ENCODE assay signal across 34 cellular contexts in genomic region chr10:55002420-55002819, GRCh38.
"Had no signal": no experiment of that assay in that cellular context is flagged by ENCODE, and none has a peak within 500 bp of the region (broad histone marks: within the 10 kb centered on the region; RNA-seq: fewer than 3 reads in every experiment).

No MANE protein-coding gene starts in this region.

- H3K4me3 ChIP-seq: ascending aorta, body of pancreas, cardiac muscle cell had no signal

- H3K4me3 Mint-ChIP-seq: activated B cell treated with CpG ODN at 0.5 μM for 24 hours; activated CD4-positive, alpha-beta memory T cell treated with anti-CD3 and anti-CD28 coated beads for 36 hours; activated CD4-positive, alpha-beta T cell treated with anti-CD3 and anti-CD28 coated beads, Interleukin-2, amount 10 ng/mL, durations not matched to agents 24 days and 14 days; activated CD8-positive, alpha-beta T cell treated with anti-CD3 and anti-CD28 coated beads for 36 hours; activated naive CD4-positive, alpha-beta T cell treated with anti-CD3 and anti-CD28 coated beads, Interleukin-2, amount 10 ng/mL, durations not matched to agents 7 days and 5 days; activated naive CD4-positive, alpha-beta T cell treated with anti-CD3 and anti-CD28 coated beads, Interleukin-2, amount 50 U/mL, for 24 hours; activated naive CD8-positive, alpha-beta T cell; activated naive CD8-positive, alpha-beta T cell treated with anti-CD3 and anti-CD28 coated beads, Interleukin-2, amount 10 ng/mL, durations not matched to agents 7 days and 5 days; activated naive CD8-positive, alpha-beta T cell treated with anti-CD3 and anti-CD28 coated beads, Interleukin-2, amount 50 U/mL, for 24 hours; activated T-cell treated with anti-CD3 and anti-CD28 coated beads, Interleukin-2, amount 50 U/mL, for 4 hours; T-helper 1 cell treated with Interleukin-12 subunit alpha and Interleukin-12 subunit beta and Interleukin-4 antibody, amounts not matched to agents 30 μg/mL and 1 μg/mL, for 36 hours; T-helper 2 cell treated with Interferon-gamma antibody and Interleukin-4, amounts not matched to agents 5 μg/mL and 100 μg/mL, for 36 hours had no signal

- H3K9me3 ChIP-seq: ascending aorta, body of pancreas had no signal

- H3K27me3 Mint-ChIP-seq: activated B cell treated with CpG ODN at 0.5 μM for 24 hours; activated CD4-positive, alpha-beta memory T cell treated with anti-CD3 and anti-CD28 coated beads for 36 hours; activated CD4-positive, alpha-beta T cell treated with anti-CD3 and anti-CD28 coated beads, Interleukin-2, amount 10 ng/mL, durations not matched to agents 24 days and 14 days; activated CD8-positive, alpha-beta T cell treated with anti-CD3 and anti-CD28 coated beads for 36 hours; activated naive CD4-positive, alpha-beta T cell treated with anti-CD3 and anti-CD28 coated beads, Interleukin-2, amount 10 ng/mL, durations not matched to agents 7 days and 5 days; activated naive CD4-positive, alpha-beta T cell treated with anti-CD3 and anti-CD28 coated beads, Interleukin-2, amount 50 U/mL, for 24 hours; activated naive CD8-positive, alpha-beta T cell; activated naive CD8-positive, alpha-beta T cell treated with anti-CD3 and anti-CD28 coated beads, Interleukin-2, amount 10 ng/mL, durations not matched to agents 7 days and 5 days; activated naive CD8-positive, alpha-beta T cell treated with anti-CD3 and anti-CD28 coated beads, Interleukin-2, amount 50 U/mL, for 24 hours had no signal

- H3K27ac Mint-ChIP-seq: activated B cell treated with CpG ODN at 0.5 μM for 24 hours; activated CD4-positive, alpha-beta memory T cell treated with anti-CD3 and anti-CD28 coated beads for 36 hours; activated CD4-positive, alpha-beta T cell treated with anti-CD3 and anti-CD28 coated beads, Interleukin-2, amount 10 ng/mL, durations not matched to agents 24 days and 14 days; activated CD8-positive, alpha-beta T cell treated with anti-CD3 and anti-CD28 coated beads for 36 hours; activated naive CD4-positive, alpha-beta T cell treated with anti-CD3 and anti-CD28 coated beads, Interleukin-2, amount 10 ng/mL, durations not matched to agents 7 days and 5 days; activated naive CD4-positive, alpha-beta T cell treated with anti-CD3 and anti-CD28 coated beads, Interleukin-2, amount 50 U/mL, for 24 hours; activated naive CD8-positive, alpha-beta T cell; activated naive CD8-positive, alpha-beta T cell treated with anti-CD3 and anti-CD28 coated beads, Interleukin-2, amount 10 ng/mL, durations not matched to agents 7 days and 5 days; activated naive CD8-positive, alpha-beta T cell treated with anti-CD3 and anti-CD28 coated beads, Interleukin-2, amount 50 U/mL, for 24 hours; activated T-helper 2 cell treated with anti-CD3 and anti-CD28 coated beads, Interferon-gamma antibody, Interleukin-2, Interleukin-4, amounts not matched to agents 10 μg/mL and 5 μg/mL and 100 μg/mL, durations not matched to agents 14 hours and 24 hours and 36 hours; T-helper 1 cell treated with Interleukin-12 subunit alpha and Interleukin-12 subunit beta and Interleukin-4 antibody, amounts not matched to agents 30 μg/mL and 1 μg/mL, for 36 hours; T-helper 2 cell treated with Interferon-gamma antibody and Interleukin-4, amounts not matched to agents 5 μg/mL and 100 μg/mL, for 36 hours had no signal

- H3K36me3 ChIP-seq: ascending aorta, cardiac muscle cell had no signal

- H3K36me3 Mint-ChIP-seq: activated CD4-positive, alpha-beta memory T cell treated with anti-CD3 and anti-CD28 coated beads for 36 hours; activated naive CD4-positive, alpha-beta T cell treated with anti-CD3 and anti-CD28 coated beads, Interleukin-2, amount 10 ng/mL, durations not matched to agents 7 days and 5 days; activated naive CD4-positive, alpha-beta T cell treated with anti-CD3 and anti-CD28 coated beads, Interleukin-2, amount 50 U/mL, for 24 hours; activated naive CD8-positive, alpha-beta T cell; activated naive CD8-positive, alpha-beta T cell treated with anti-CD3 and anti-CD28 coated beads, Interleukin-2, amount 10 ng/mL, durations not matched to agents 7 days and 5 days had no signal

- DNase-seq: activated B cell treated with CpG ODN at 0.5 μM for 24 hours; activated CD4-positive, alpha-beta memory T cell treated with anti-CD3 and anti-CD28 coated beads for 36 hours; activated CD4-positive, alpha-beta T cell treated with anti-CD3 and anti-CD28 coated beads for 4 hours; activated CD4-positive, alpha-beta T cell treated with anti-CD3 and anti-CD28 coated beads, Interleukin-2, amount 10 ng/mL, durations not matched to agents 24 days and 14 days; activated CD4-positive, alpha-beta T cell treated with anti-CD3 and anti-CD28 coated beads, Interleukin-2, amount 50 U/mL, for 1 hour; activated CD4-positive, alpha-beta T cell treated with anti-CD3 and anti-CD28 coated beads, Interleukin-2, amount 50 U/mL, for 4 hours; activated CD4-positive, CD25-positive, alpha-beta regulatory T cell treated with anti-CD3 and anti-CD28 coated beads, Interleukin-2, amount 50 U/mL, for 72 hours; activated CD8-positive, alpha-beta memory T cell treated with anti-CD3 and anti-CD28 coated beads, Interleukin-2, amount 50 U/mL, for 4 hours; activated CD8-positive, alpha-beta T cell treated with anti-CD3 and anti-CD28 coated beads for 36 hours; activated effector memory CD4-positive, alpha-beta T cell treated with Interleukin-2 at 50 U/mL for 16 hours; activated gamma-delta T cell; activated naive CD4-positive, alpha-beta T cell treated with anti-CD3 and anti-CD28 coated beads, Interleukin-2, amount 10 ng/mL, durations not matched to agents 7 days and 5 days; activated naive CD4-positive, alpha-beta T cell treated with Interleukin-2 at 50 U/mL for 16 hours; activated naive CD8-positive, alpha-beta T cell treated with anti-CD3 and anti-CD28 coated beads, Interleukin-2, amount 10 ng/mL, durations not matched to agents 7 days and 5 days; activated naive CD8-positive, alpha-beta T cell treated with anti-CD3 and anti-CD28 coated beads, Interleukin-2, amount 50 U/mL, for 24 hours; activated T-cell treated with anti-CD3 and anti-CD28 coated beads for 4 hours; activated T-cell treated with anti-CD3 and anti-CD28 coated beads, Interleukin-2, amount 50 U/mL, for 1 hour; activated T-cell treated with anti-CD3 and anti-CD28 coated beads, Interleukin-2, amount 50 U/mL, for 4 hours; amygdala; anterior cingulate cortex; body of pancreas; central memory CD4-positive, alpha-beta T cell; SW 1271; T-helper 1 cell; T-helper 2 cell; T-helper 9 cell had no signal

- ATAC-seq: activated CD8-positive, alpha-beta T cell treated with anti-CD3 and anti-CD28 coated beads for 36 hours; activated naive CD8-positive, alpha-beta T cell treated with anti-CD3 and anti-CD28 coated beads, Interleukin-2, amount 50 U/mL, for 24 hours; activated T-cell treated with anti-CD3 and anti-CD28 coated beads, Interleukin-2, amount 50 U/mL, for 4 hours; body of pancreas had no signal

- H3K27me3 ChIP-seq: ascending aorta, body of pancreas, cardiac muscle cell had no signal

- H3K27ac ChIP-seq: ascending aorta, body of pancreas, cardiac muscle cell, VCaP had no signal

- H3K4me1 Mint-ChIP-seq: activated B cell treated with CpG ODN at 0.5 μM for 24 hours; activated CD4-positive, alpha-beta T cell treated with anti-CD3 and anti-CD28 coated beads, Interleukin-2, amount 10 ng/mL, durations not matched to agents 24 days and 14 days; activated naive CD4-positive, alpha-beta T cell treated with anti-CD3 and anti-CD28 coated beads, Interleukin-2, amount 10 ng/mL, durations not matched to agents 7 days and 5 days; activated naive CD4-positive, alpha-beta T cell treated with anti-CD3 and anti-CD28 coated beads, Interleukin-2, amount 50 U/mL, for 24 hours; activated naive CD8-positive, alpha-beta T cell treated with anti-CD3 and anti-CD28 coated beads, Interleukin-2, amount 10 ng/mL, durations not matched to agents 7 days and 5 days; activated naive CD8-positive, alpha-beta T cell treated with anti-CD3 and anti-CD28 coated beads, Interleukin-2, amount 50 U/mL, for 24 hours had no signal

- H3K4me1 ChIP-seq: ascending aorta, body of pancreas had no signal
